ENCODE assay signal across 18 cellular contexts in the genomic region with DNA sequence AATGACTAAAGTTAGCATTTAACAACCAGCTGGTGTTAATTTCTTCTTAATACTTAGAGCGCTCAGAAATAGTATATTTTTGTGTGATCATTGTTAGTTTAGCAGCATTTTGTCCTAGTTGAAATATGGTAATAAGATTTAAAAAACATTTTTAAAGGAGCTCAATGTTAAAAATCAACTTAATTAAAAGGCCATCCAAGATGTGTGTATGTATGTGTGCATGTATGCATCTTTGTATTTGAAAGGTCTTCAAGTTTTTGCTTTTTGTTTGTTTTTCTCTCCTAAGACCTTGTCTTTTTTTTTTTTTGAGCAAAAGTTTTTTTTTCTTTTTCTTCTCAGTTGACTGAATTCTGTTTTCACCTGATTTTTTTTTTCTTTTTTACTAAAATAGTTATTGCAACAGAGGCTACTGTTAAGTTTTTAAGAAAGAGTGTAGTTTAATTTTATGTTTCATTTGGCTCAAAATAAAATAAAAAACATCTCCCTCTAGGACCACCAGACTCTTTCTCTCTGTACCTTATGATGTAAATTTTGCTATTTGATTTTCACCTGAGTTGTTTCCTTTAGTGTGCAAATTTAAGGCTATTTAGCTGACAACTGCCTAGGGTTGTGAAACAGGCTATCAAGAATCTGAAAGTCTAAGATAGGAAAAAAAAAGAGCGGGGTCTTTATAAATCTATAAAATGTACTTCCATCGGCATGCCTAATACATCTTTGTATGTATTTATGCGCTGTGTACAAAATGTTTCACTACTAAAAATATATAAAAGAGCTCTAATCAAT.
"Had no signal": no experiment of that assay in that cellular context is flagged by ENCODE, and none has a peak within 500 bp of the region (broad histone marks: within the 10 kb centered on the region; RNA-seq: fewer than 3 reads in every experiment).

No MANE protein-coding gene starts in this region.

- H3K4me1 ChIP-seq: sigmoid colon had no signal

- H3K27me3 ChIP-seq: body of pancreas, sigmoid colon had no signal

- DNase-seq: activated CD4-positive, alpha-beta T cell treated with anti-CD3 and anti-CD28 coated beads for 36 hours; activated CD8-positive, alpha-beta T cell treated with anti-CD3 and anti-CD28 coated beads, Interleukin-2, amount 10 ng/mL, durations not matched to agents 7 days and 5 days; activated naive CD4-positive, alpha-beta T cell treated with anti-CD3 and anti-CD28 coated beads for 36 hours; body of pancreas; central memory CD4-positive, alpha-beta T cell; cortex of kidney; effector memory CD4-positive, alpha-beta T cell; hippocampal formation; immature natural killer cell; left colon; mammary epithelial cell; sigmoid colon; stimulated activated CD4-positive, alpha-beta T cell treated with anti-CD3 and anti-CD28 coated beads, Interleukin-12 subunit alpha, Interleukin-12 subunit beta, amount 100 ng/mL, for 4 hours; substantia nigra had no signal

- H3K4me3 Mint-ChIP-seq: activated CD4-positive, alpha-beta T cell treated with anti-CD3 and anti-CD28 coated beads for 36 hours; activated CD8-positive, alpha-beta T cell treated with anti-CD3 and anti-CD28 coated beads, Interleukin-2, amount 10 ng/mL, durations not matched to agents 7 days and 5 days; activated naive CD4-positive, alpha-beta T cell treated with anti-CD3 and anti-CD28 coated beads for 36 hours; immature natural killer cell; nephron; type B pancreatic cell had no signal

- H3K4me1 Mint-ChIP-seq: immature natural killer cell had no signal

- H3K27me3 Mint-ChIP-seq: activated CD4-positive, alpha-beta T cell treated with anti-CD3 and anti-CD28 coated beads for 36 hours; type B pancreatic cell had no signal

- H3K27ac ChIP-seq: body of pancreas, epithelial cell of prostate, sigmoid colon had no signal

- H3K9me3 ChIP-seq: sigmoid colon had no signal

- H3K4me3 ChIP-seq: body of pancreas, sigmoid colon had no signal

- H3K9me3 Mint-ChIP-seq: immature natural killer cell, type B pancreatic cell had no signal

- H3K27ac Mint-ChIP-seq: activated CD4-positive, alpha-beta T cell treated with anti-CD3 and anti-CD28 coated beads for 36 hours; activated CD8-positive, alpha-beta T cell treated with anti-CD3 and anti-CD28 coated beads, Interleukin-2, amount 10 ng/mL, durations not matched to agents 7 days and 5 days; activated naive CD4-positive, alpha-beta T cell treated with anti-CD3 and anti-CD28 coated beads for 36 hours; immature natural killer cell; nephron; type B pancreatic cell had no signal

- H3K36me3 ChIP-seq: sigmoid colon had no signal

- H3K36me3 Mint-ChIP-seq: immature natural killer cell, type B pancreatic cell had no signal

- ATAC-seq: activated CD4-positive, alpha-beta T cell treated with anti-CD3 and anti-CD28 coated beads for 36 hours; activated CD8-positive, alpha-beta T cell treated with anti-CD3 and anti-CD28 coated beads, Interleukin-2, amount 10 ng/mL, durations not matched to agents 7 days and 5 days; body of pancreas; left colon; SK-N-SH treated with all-trans-retinoic acid at 6 μM for 48 hours had no signal
